In genomic region chr15:77580991-77581682, GRCh38 we compare ENCODE assay signal across 13 cellular contexts. TPM values are rescaled to one million over a fixed set of nuclear protein-coding genes. Genes with fewer than 3 reads are reported as not detected.
DNase-seq lines count a peak whose midpoint lies in the region; ATAC-seq lines count a peak whose summit lies in the region.
"Had no signal": no experiment of that assay in that cellular context is flagged by ENCODE, and none has a peak within 500 bp of the region (broad histone marks: within the 10 kb centered on the region; RNA-seq: fewer than 3 reads in every experiment).

No MANE protein-coding gene starts in this region.

- peak; percentile 8 for DNase-seq in NCI-H1092 treated with DMSO at 0.1 percent for 48 hours (lab: John Stamatoyannopoulos, UW)
- DNase-seq in anterior cingulate cortex (lab: John Stamatoyannopoulos, UW): peak in 53 of 58 donors; percentile 17 to 83 (median 58)
- peak in 30 of 51 donors; percentile 12 to 81 (median 44) for DNase-seq in hypothalamus (lab: John Stamatoyannopoulos, UW)
- DNase-seq in stimulated activated naive B cell treated with anti-CD40 and anti-IgM and Interleukin-4, amounts not matched to agents 10 μg/mL and 1 μg/mL and 100 μg/mL, for 72 hours: no peak
- no peak for DNase-seq in activated CD4-positive, alpha-beta T cell treated with anti-CD3 and anti-CD28 coated beads, Interleukin-2, amount 50 U/mL, for 1 hour
- DNase-seq in activated CD4-positive, alpha-beta memory T cell treated with anti-CD3 and anti-CD28 coated beads for 36 hours: no peak
- DNase-seq: activated CD8-positive, alpha-beta memory T cell treated with anti-CD3 and anti-CD28 coated beads, Interleukin-2, amount 10 ng/mL, durations not matched to agents 7 days and 5 days; Calu3; Kasumi-1; naive thymus-derived CD8-positive, alpha-beta T cell had no signal

- peaks cover 7 to 24% of the 10 kb centered on the region in 2 donors for H3K4me1 Mint-ChIP-seq in stimulated activated naive B cell treated with anti-CD40 and anti-IgM and Interleukin-4, amounts not matched to agents 10 μg/mL and 1 μg/mL and 100 μg/mL, for 72 hours
- H3K4me1 Mint-ChIP-seq in activated CD4-positive, alpha-beta memory T cell treated with anti-CD3 and anti-CD28 coated beads for 36 hours (ENCODE audit: low read depth): no peaks in the 10 kb centered on the region
- H3K4me1 Mint-ChIP-seq: activated CD8-positive, alpha-beta memory T cell treated with anti-CD3 and anti-CD28 coated beads, Interleukin-2, amount 10 ng/mL, durations not matched to agents 7 days and 5 days had no signal

- peaks cover 17 to 18% of the 10 kb centered on the region in 2 donors for H3K27me3 Mint-ChIP-seq in stimulated activated naive B cell treated with anti-CD40 and anti-IgM and Interleukin-4, amounts not matched to agents 10 μg/mL and 1 μg/mL and 100 μg/mL, for 72 hours
- no peaks in the 10 kb centered on the region for H3K27me3 Mint-ChIP-seq in activated CD4-positive, alpha-beta memory T cell treated with anti-CD3 and anti-CD28 coated beads for 36 hours
- H3K27me3 Mint-ChIP-seq: activated naive CD8-positive, alpha-beta T cell had no signal

- no peaks in the 10 kb centered on the region for H3K36me3 Mint-ChIP-seq in stimulated activated naive B cell treated with anti-CD40 and anti-IgM and Interleukin-4, amounts not matched to agents 10 μg/mL and 1 μg/mL and 100 μg/mL, for 72 hours
- no peaks in the 10 kb centered on the region for H3K36me3 Mint-ChIP-seq in activated CD4-positive, alpha-beta memory T cell treated with anti-CD3 and anti-CD28 coated beads for 36 hours
- H3K36me3 Mint-ChIP-seq: activated CD8-positive, alpha-beta memory T cell treated with anti-CD3 and anti-CD28 coated beads, Interleukin-2, amount 10 ng/mL, durations not matched to agents 7 days and 5 days; activated naive CD8-positive, alpha-beta T cell; naive thymus-derived CD8-positive, alpha-beta T cell had no signal

- CTCF ChIA-PET in activated CD4-positive, alpha-beta memory T cell treated with anti-CD3 and anti-CD28 coated beads for 36 hours (lab: Charles Lee): interaction anchor here (1.4 kb wide), 1 partner anchor 53 kb away, joined by 3 read pairs; no protein-coding TSS in a partner anchor

- no peak overlapping the region for H3K27ac Mint-ChIP-seq in stimulated activated naive B cell treated with anti-CD40 and anti-IgM and Interleukin-4, amounts not matched to agents 10 μg/mL and 1 μg/mL and 100 μg/mL, for 72 hours
- no peak overlapping the region for H3K27ac Mint-ChIP-seq in activated CD4-positive, alpha-beta memory T cell treated with anti-CD3 and anti-CD28 coated beads for 36 hours
- H3K27ac Mint-ChIP-seq: activated CD8-positive, alpha-beta memory T cell treated with anti-CD3 and anti-CD28 coated beads, Interleukin-2, amount 10 ng/mL, durations not matched to agents 7 days and 5 days; activated naive CD8-positive, alpha-beta T cell; naive thymus-derived CD8-positive, alpha-beta T cell had no signal

- H3K9me3 Mint-ChIP-seq in stimulated activated naive B cell treated with anti-CD40 and anti-IgM and Interleukin-4, amounts not matched to agents 10 μg/mL and 1 μg/mL and 100 μg/mL, for 72 hours: no peaks in the 10 kb centered on the region
- no peaks in the 10 kb centered on the region for H3K9me3 Mint-ChIP-seq in activated CD4-positive, alpha-beta memory T cell treated with anti-CD3 and anti-CD28 coated beads for 36 hours
- H3K9me3 Mint-ChIP-seq: naive thymus-derived CD8-positive, alpha-beta T cell had no signal

- POLR2A ChIA-PET in activated CD4-positive, alpha-beta memory T cell treated with anti-CD3 and anti-CD28 coated beads for 36 hours (lab: Charles Lee): no interaction called here

- peak; percentile 56 to 66 for ATAC-seq in stimulated activated naive B cell treated with anti-CD40 and anti-IgM and Interleukin-4, amounts not matched to agents 10 μg/mL and 1 μg/mL and 100 μg/mL, for 72 hours (replicated peaks)
- ATAC-seq in GM21529 (IDR thresholded peaks at IDR 0.05; ENCODE audit: unreplicated experiment): no peak
- ATAC-seq: activated CD8-positive, alpha-beta memory T cell treated with anti-CD3 and anti-CD28 coated beads, Interleukin-2, amount 10 ng/mL, durations not matched to agents 7 days and 5 days; naive thymus-derived CD8-positive, alpha-beta T cell had no signal

- intact Hi-C loops in activated CD4-positive, alpha-beta memory T cell treated with anti-CD3 and anti-CD28 coated beads for 36 hours (cut with micrococcal nuclease): no loop called here

- H3K4me3 Mint-ChIP-seq in stimulated activated naive B cell treated with anti-CD40 and anti-IgM and Interleukin-4, amounts not matched to agents 10 μg/mL and 1 μg/mL and 100 μg/mL, for 72 hours: no peak overlapping the region
- no peak overlapping the region for H3K4me3 Mint-ChIP-seq in activated CD4-positive, alpha-beta memory T cell treated with anti-CD3 and anti-CD28 coated beads for 36 hours
- H3K4me3 Mint-ChIP-seq: activated CD8-positive, alpha-beta memory T cell treated with anti-CD3 and anti-CD28 coated beads, Interleukin-2, amount 10 ng/mL, durations not matched to agents 7 days and 5 days; activated naive CD8-positive, alpha-beta T cell; naive thymus-derived CD8-positive, alpha-beta T cell had no signal

RNA-seq across cellular contexts. Expression of gene LINGO1, which starts 51.6 kb away (rescaled TPM):
- not detected for total RNA-seq in activated CD4-positive, alpha-beta memory T cell treated with anti-CD3 and anti-CD28 coated beads for 36 hours
- total RNA-seq: activated CD8-positive, alpha-beta memory T cell treated with anti-CD3 and anti-CD28 coated beads, Interleukin-2, amount 10 ng/mL, durations not matched to agents 7 days and 5 days; Calu3; fibroblast of lung; naive thymus-derived CD8-positive, alpha-beta T cell had no signal

Comparison
In these comparisons a context has a peak if more than half of its experiments do, and no peak if none do; other contexts are left out.
1. DNase-seq: peak in NCI-H1092 treated with DMSO at 0.1 percent for 48 hours (single experiment), anterior cingulate cortex (53 of 58) and hypothalamus (30 of 51); none in stimulated activated naive B cell treated with anti-CD40 and anti-IgM and Interleukin-4, amounts not matched to agents 10 μg/mL and 1 μg/mL and 100 μg/mL, for 72 hours (single experiment), activated CD4-positive, alpha-beta T cell treated with anti-CD3 and anti-CD28 coated beads, Interleukin-2, amount 50 U/mL, for 1 hour (single experiment) and activated CD4-positive, alpha-beta memory T cell treated with anti-CD3 and anti-CD28 coated beads for 36 hours (single experiment).